Comparison of ENCODE assay signal across 8 cellular contexts in the genomic region with DNA sequence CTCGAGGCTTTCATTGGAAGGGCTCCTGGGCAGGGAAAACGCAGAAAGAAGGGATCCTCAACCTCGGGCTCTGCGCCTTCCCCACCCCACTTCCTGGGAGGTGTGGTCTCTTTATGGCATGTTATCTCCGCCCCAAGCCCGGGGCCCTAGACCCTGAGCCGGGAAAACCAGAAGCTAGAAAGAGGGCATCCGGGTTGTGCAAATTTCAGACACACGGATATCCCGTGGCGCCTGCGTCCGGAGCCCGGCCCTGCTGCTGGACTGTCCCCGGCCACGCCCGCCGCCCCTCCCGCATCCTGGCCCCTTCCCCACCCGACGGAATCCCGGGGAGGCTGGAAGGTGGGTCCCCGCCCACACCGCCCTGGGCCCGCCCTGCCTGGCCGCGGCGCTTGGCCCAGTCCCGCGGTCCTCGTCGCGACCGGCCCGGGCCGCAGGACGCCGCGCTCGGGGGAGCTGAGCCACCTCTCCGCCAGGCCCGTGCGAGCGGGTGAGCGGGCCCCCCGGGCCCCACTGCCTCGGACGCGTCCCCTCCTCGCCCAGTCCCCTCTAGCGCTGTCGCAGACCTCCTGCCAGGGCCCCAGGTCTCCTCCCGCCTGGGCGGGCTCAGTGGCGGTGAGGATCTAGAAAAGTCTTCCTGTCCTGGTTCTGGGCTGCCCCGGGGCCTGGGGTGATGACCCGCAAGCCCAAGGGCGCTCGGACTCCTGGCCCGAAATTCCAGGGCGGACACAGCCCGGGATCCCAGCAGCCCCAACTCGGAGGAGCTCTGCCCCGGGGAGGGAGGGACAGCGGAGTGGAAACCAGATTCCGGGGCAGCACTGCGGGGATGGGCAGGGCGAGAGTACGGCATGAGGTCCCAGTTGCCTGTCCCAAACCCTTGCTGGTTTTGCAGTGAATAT. TPM values are rescaled to one million over a fixed set of nuclear protein-coding genes. Genes with fewer than 3 reads are reported as not detected.
DNase-seq lines count a peak whose midpoint lies in the region; ATAC-seq and TF ChIP-seq lines count a peak whose summit lies in the region.

A gene with protein sequence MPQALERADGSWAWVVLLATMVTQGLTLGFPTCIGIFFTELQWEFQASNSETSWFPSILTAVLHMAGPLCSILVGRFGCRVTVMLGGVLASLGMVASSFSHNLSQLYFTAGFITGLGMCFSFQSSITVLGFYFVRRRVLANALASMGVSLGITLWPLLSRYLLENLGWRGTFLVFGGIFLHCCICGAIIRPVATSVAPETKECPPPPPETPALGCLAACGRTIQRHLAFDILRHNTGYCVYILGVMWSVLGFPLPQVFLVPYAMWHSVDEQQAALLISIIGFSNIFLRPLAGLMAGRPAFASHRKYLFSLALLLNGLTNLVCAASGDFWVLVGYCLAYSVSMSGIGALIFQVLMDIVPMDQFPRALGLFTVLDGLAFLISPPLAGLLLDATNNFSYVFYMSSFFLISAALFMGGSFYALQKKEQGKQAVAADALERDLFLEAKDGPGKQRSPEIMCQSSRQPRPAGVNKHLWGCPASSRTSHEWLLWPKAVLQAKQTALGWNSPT (plus strand): TSS at position 397 of the 896 bp plus-strand sequence. CDS start 5,683 bp downstream, outside the sequence.

- H3K27me3 ChIP-seq in H9 (ENCODE audit: insufficient read depth, low read length) (no peaks in the 10 kb centered on the region), Peyer's patch (no peaks in the 10 kb centered on the region), heart left ventricle (no peaks in the 10 kb centered on the region)

- no peaks in the 10 kb centered on the region for H3K9me3 Mint-ChIP-seq in H9
- H3K9me3 Mint-ChIP-seq in progenitor cell of endocrine pancreas (ENCODE audit: low read depth): no peaks in the 10 kb centered on the region

- TF ChIP-seq CTCF in H9 (conservative IDR thresholded peaks at IDR 0.05) (no peak), Peyer's patch (IDR thresholded peaks at IDR 0.05) (no peak), heart left ventricle (IDR thresholded peaks at IDR 0.05) (no peak), progenitor cell of endocrine pancreas (IDR thresholded peaks at IDR 0.05; ENCODE audit: unreplicated experiment) (no peak)

- H3K36me3 ChIP-seq in Peyer's patch (no peaks in the 10 kb centered on the region), heart left ventricle (no peaks in the 10 kb centered on the region)

- H3K27ac Mint-ChIP-seq in H9 (peak within 1 kb of the TSS; percentile 89 to 96 (median 95)), progenitor cell of endocrine pancreas (peak within 1 kb of the TSS; percentile 84)

- H3K4me1 ChIP-seq in H9 (ENCODE audit: insufficient read depth, low read length): peaks cover 7% of the 10 kb centered on the region; the same call in 1 of the 2 replicates
- peaks cover 0 to 61% (median 10%) of the 10 kb centered on the region in 4 donors for H3K4me1 ChIP-seq in Peyer's patch
- peaks cover 0 to 56% (median 36%) of the 10 kb centered on the region in 12 donors for H3K4me1 ChIP-seq in heart left ventricle

- H3K56ac ChIP-seq in H9 (ENCODE audit: insufficient read length, low read depth, low read length): no peak within 1 kb of the TSS

- H2BK5ac ChIP-seq in H9 (ENCODE audit: insufficient read length, low read length): no peak within 1 kb of the TSS

- no peak within 1 kb of the TSS for H2BK20ac ChIP-seq in H9 (ENCODE audit: low read depth, low read length, poor library complexity, severe bottlenecking)

- H4K8ac ChIP-seq in H9 (replicated peaks; ENCODE audit: insufficient read length, low read depth, low read length): no peak within 1 kb of the TSS

- H3K4me1 Mint-ChIP-seq in H9 (peaks cover 56 to 58% of the 10 kb centered on the region in 2 experiments), progenitor cell of endocrine pancreas (ENCODE audit: low read depth) (peaks cover 21% of the 10 kb centered on the region)

- no peaks in the 10 kb centered on the region for H3K27me3 Mint-ChIP-seq in H9 (ENCODE audit: low read depth)
- H3K27me3 Mint-ChIP-seq in progenitor cell of endocrine pancreas: no peaks in the 10 kb centered on the region

- H2AK5ac ChIP-seq in H9 (ENCODE audit: insufficient read length, low read length): no peak within 1 kb of the TSS

- H3K27ac ChIP-seq in H9 (ENCODE audit: insufficient read length, low read depth, low read length) (peak within 1 kb of the TSS; percentile 35), Peyer's patch (peak within 1 kb of the TSS; percentile 80 to 100 (median 89)), heart left ventricle (peak within 1 kb of the TSS; percentile 64 to 97 (median 90))

- no peak within 1 kb of the TSS for H2BK15ac ChIP-seq in H9 (ENCODE audit: low read depth, low read length)

- H3K9ac ChIP-seq in H9 (ENCODE audit: extremely low read depth, insufficient read length, low read length): peak within 1 kb of the TSS; percentile 66

- peaks cover 7% of the 10 kb centered on the region for H3K23me2 ChIP-seq in H9 (ENCODE audit: insufficient read length, low read depth, low read length, poor library complexity, severe bottlenecking)

- no peaks in the 10 kb centered on the region for H4K20me1 ChIP-seq in H9 (ENCODE audit: control insufficient read depth, insufficient read depth, insufficient read length)

- intact Hi-C loops in heart left ventricle (cut with DNase I): no loop called here

- no peaks in the 10 kb centered on the region; the same call in 1 of the 2 replicates for H3K79me2 ChIP-seq in H9 (ENCODE audit: insufficient read depth, low read length)

- no peaks in the 10 kb centered on the region for H3K79me1 ChIP-seq in H9 (ENCODE audit: insufficient read depth, low read depth, low read length, poor library complexity, severe bottlenecking)

- H2BK12ac ChIP-seq in H9 (ENCODE audit: insufficient read length, low read depth, low read length): no peak within 1 kb of the TSS

- H4K5ac ChIP-seq in H9 (ENCODE audit: insufficient read length, low read depth, low read length): no peak within 1 kb of the TSS

- H4K91ac ChIP-seq in H9 (ENCODE audit: insufficient read length, low read depth, low read length): no peak within 1 kb of the TSS

- peak within 1 kb of the TSS; percentile 75 for H3K4me2 ChIP-seq in H9 (ENCODE audit: insufficient read depth, insufficient read length, low read length)

- ATAC-seq in heart left ventricle: peak; percentile 82 to 94 (median 93)

- no peak within 1 kb of the TSS for H3K23ac ChIP-seq in H9 (ENCODE audit: insufficient read length, low read depth, low read length)

- no peak within 1 kb of the TSS for H3T11ph ChIP-seq in H9 (ENCODE audit: low read length)

- H3K4ac ChIP-seq in H9 (ENCODE audit: low read depth, low read length): no peak within 1 kb of the TSS; the same call in 1 of the 2 replicates

- peak; percentile 20 for DNase-seq in COLO668 (lab: John Stamatoyannopoulos, UW; ENCODE audit: unreplicated experiment)
- DNase-seq in H9: peak; percentile 99
- DNase-seq in Peyer's patch: peak; percentile 70 to 94 (median 93)
- DNase-seq in amniotic epithelial cell (ENCODE audit: low read depth): peak; percentile 88
- DNase-seq in heart left ventricle: peak; percentile 91 to 94 (median 93)
- DNase-seq in progenitor cell of endocrine pancreas (ENCODE audit: low spot score, unreplicated experiment): peak; percentile 81
- no peak for DNase-seq in ACHN
- DNase-seq in NCI-H774 (lab: John Stamatoyannopoulos, UW): no peak

- H2AFZ ChIP-seq in H9 (ENCODE audit: low read length): no peak within 1 kb of the TSS

- in situ Hi-C loops in ACHN (cut with HindIII; ENCODE audit: low pct_ligation_motif_present, low pct_unique_long_range_greater_than_20kb, low sequenced_read_pairs): no loop called here

- H3K4me3 Mint-ChIP-seq in H9: peak within 1 kb of the TSS; percentile 79 to 88
- H3K4me3 Mint-ChIP-seq in progenitor cell of endocrine pancreas (ENCODE audit: low read depth): peak within 1 kb of the TSS; percentile 81

- H3K4me3 ChIP-seq in Peyer's patch (peak within 1 kb of the TSS; percentile 52 to 88 (median 71)), heart left ventricle (peak within 1 kb of the TSS; percentile 46 to 85 (median 64))

- TF ChIP-seq POLR2A in Peyer's patch (IDR thresholded peaks at IDR 0.05): peak; percentile 82 to 83
- peak in 1 of 2 donors; percentile 57 for TF ChIP-seq POLR2A in heart left ventricle (IDR thresholded peaks at IDR 0.05)

- peak within 1 kb of the TSS; percentile 81 for H3K18ac ChIP-seq in H9 (ENCODE audit: insufficient read length, low read depth, low read length)

- no peak within 1 kb of the TSS for H2BK120ac ChIP-seq in H9 (ENCODE audit: low read depth, low read length, poor library complexity, severe bottlenecking)

- H3K36me3 Mint-ChIP-seq in H9 (ENCODE audit: insufficient read depth in 1 of 3, low read depth in 3 of 3): peaks cover 2 to 4% (median 2%) of the 10 kb centered on the region in 3 experiments; a peak in 5 of 7 replicates
- no peaks in the 10 kb centered on the region for H3K36me3 Mint-ChIP-seq in progenitor cell of endocrine pancreas (ENCODE audit: insufficient read depth)

- H3K14ac ChIP-seq in H9 (ENCODE audit: insufficient read depth, low read length): peak within 1 kb of the TSS; percentile 69

- WGBS in H9 (ENCODE audit: extremely low coverage, insufficient read length, low lambda C conversion rate): no CpG with 5 or more reads among the region's 69 CpGs
- WGBS in heart left ventricle, 4 donors: 2 to 6% (median 3%) methylated on average over 41 to 69 of the region's 69 CpGs

- H3K9me3 ChIP-seq in H9 (ENCODE audit: control insufficient read depth, low read depth, low read length) (no peaks in the 10 kb centered on the region), Peyer's patch (no peaks in the 10 kb centered on the region), heart left ventricle (no peaks in the 10 kb centered on the region)

RNA-seq across cellular contexts. Expression of the gene that starts here (rescaled TPM):
- total RNA-seq in H9 (2021) (17.0 and 17.1 TPM in 2 replicates), Peyer's patch (100 to 1,000 TPM in 3 of 4 donors, 10 to 100 TPM in 1; 47.9 to 211 (median 147) TPM), heart left ventricle (10 to 100 TPM in 6 of 9 donors, 1 to 10 TPM in 3; 4.8 to 23.3 (median 11.1) TPM), progenitor cell of endocrine pancreas (16.0 and 16.9 TPM in 2 replicates)
- polyA plus RNA-seq in heart left ventricle: 1 to 10 TPM; 4.3 to 7.8 TPM

Comparison
In these comparisons a context has a peak if more than half of its experiments do, and no peak if none do; other contexts are left out.
1. DNase-seq: peak in COLO668 (single experiment), H9 (single experiment), Peyer's patch (3 of 3), amniotic epithelial cell (single experiment), heart left ventricle (5 of 5) and progenitor cell of endocrine pancreas (single experiment); none in ACHN (single experiment) and NCI-H774 (single experiment).
2. H3K27ac ChIP-seq: peak in every context shown above with its lines; median percentile 90 in heart left ventricle; 89 in Peyer's patch; 35 in H9.